Comparison of ENCODE assay signal across 8 cellular contexts in genomic region chr10:119655566-119656001, GRCh38. TPM values are rescaled to one million over a fixed set of nuclear protein-coding genes. Genes with fewer than 3 reads are reported as not detected.
DNase-seq lines count a peak whose midpoint lies in the region; ATAC-seq and TF ChIP-seq lines count a peak whose summit lies in the region.

No MANE protein-coding gene starts in this region.

- H3K27ac ChIP-seq in fibroblast of lung (ENCODE audit: insufficient read depth, low read length) (peak overlapping the region; percentile 72), skin epidermis (peak overlapping the region in 18 of 21 experiments; percentile 6 to 100 (median 92))

- H2AFZ ChIP-seq in fibroblast of lung (ENCODE audit: low read length) = no peak overlapping the region

- no peak for ATAC-seq in GM19035 (IDR thresholded peaks at IDR 0.05; ENCODE audit: unreplicated experiment)

- H3K9ac ChIP-seq in fibroblast of lung (ENCODE audit: insufficient read depth, low read length) = peak overlapping the region; percentile 18

- peak overlapping the region; percentile 53 for H3K4me2 ChIP-seq in fibroblast of lung (ENCODE audit: extremely low read depth, insufficient read depth, low read length)

- peak overlapping the region; percentile 3 to 88 (median 28) for H3K4me3 ChIP-seq in fibroblast of lung (replicated peaks in 1 of 4; ENCODE audit: control extremely low read depth in 1 of 4, insufficient read depth in 1 of 4, low read depth in 3 of 4, low read length in 4 of 4)
- H3K4me3 ChIP-seq in skin epidermis = peak overlapping the region in 2 of 7 experiments; percentile 2 to 97

- DNase-seq in NCI-H460 (ENCODE audit: extremely low read depth, low read depth) (peak; percentile 70), fibroblast of lung (ENCODE audit: low read depth in 2 of 2) (peak; percentile 82 to 86), anterior cingulate cortex (lab: John Stamatoyannopoulos, UW) (no peak), NCI-H524 treated with DMSO at 0.1 percent for 48 hours (lab: John Stamatoyannopoulos, UW) (no peak), HK-2 (ENCODE audit: unreplicated experiment) (no peak)
- peak; percentile 66 to 73 for DNase-seq in activated T-cell treated with anti-CD3 and anti-CD28 coated beads, Interleukin-2, amount 50 U/mL, for 48 hours

- H3K27me3 ChIP-seq in fibroblast of lung (ENCODE audit: control insufficient read depth, insufficient read depth, low read length) = no peaks in the 10 kb centered on the region

- peaks cover 89% of the 10 kb centered on the region for H3K79me2 ChIP-seq in fibroblast of lung (ENCODE audit: control insufficient read depth, insufficient read depth, low read length)

- H3K9me3 ChIP-seq in fibroblast of lung (ENCODE audit: control insufficient read depth, insufficient read depth, low read depth, low read length) = no peaks in the 10 kb centered on the region

- peaks cover 2% of the 10 kb centered on the region for H4K20me1 ChIP-seq in fibroblast of lung (ENCODE audit: control insufficient read depth, extremely low read depth, insufficient read depth, low read length)

- no peak for TF ChIP-seq CTCF in fibroblast of lung (conservative IDR thresholded peaks at IDR 0.05 in 1 of 2, IDR thresholded peaks at IDR 0.05 in 1 of 2; ENCODE audit: low read depth in 1 of 2, low read length in 2 of 2)

- peaks cover 6% of the 10 kb centered on the region for H3K36me3 ChIP-seq in fibroblast of lung (ENCODE audit: control insufficient read depth, insufficient read depth, low read length)

- H3K4me1 ChIP-seq in fibroblast of lung (ENCODE audit: control insufficient read depth, extremely low read depth, insufficient read depth, low read length) = peaks cover 43% of the 10 kb centered on the region

RNA-seq across cellular contexts. Expression of gene BAG3, which starts 4.4 kb away (rescaled TPM):
- 16.6 and 17.6 TPM in 2 replicates for total RNA-seq in NCI-H460 (2014; rRNA removed; shearing (Covaris generic))
- polyA plus RNA-seq in NCI-H460 (2014; cell fraction: nucleus; rRNA removed) = 15.0 and 15.9 TPM in 2 replicates
- 5.1 and 8.4 TPM in 2 replicates for total RNA-seq in fibroblast of lung
- polyA plus RNA-seq in fibroblast of lung = 20.0 and 20.9 TPM in 2 replicates
- 63.0 and 69.7 TPM in 2 replicates for polyA plus RNA-seq in fibroblast of lung (2012)
- polyA minus RNA-seq in fibroblast of lung (ENCODE audit: low replicate concordance) = 29.3 and 32.8 TPM in 2 replicates

RNA-seq across cellular contexts. Expression of gene TIAL1, which starts 58.8 kb away (rescaled TPM):
- total RNA-seq in NCI-H460 (2014; rRNA removed; shearing (Covaris generic)) = 67.4 and 81.3 TPM in 2 replicates
- 160 and 161 TPM in 2 replicates for polyA plus RNA-seq in NCI-H460 (2014; cell fraction: nucleus; rRNA removed)
- total RNA-seq in fibroblast of lung = 27.5 and 38.5 TPM in 2 replicates
- polyA plus RNA-seq in fibroblast of lung = 102 and 116 TPM in 2 replicates
- 75.9 and 77.0 TPM in 2 replicates for polyA plus RNA-seq in fibroblast of lung (2012)
- 26.9 and 28.9 TPM in 2 replicates for polyA minus RNA-seq in fibroblast of lung (ENCODE audit: low replicate concordance)

Comparison
In these comparisons a context has a peak if more than half of its experiments do, and no peak if none do; other contexts are left out.
1. DNase-seq: peak in NCI-H460 (single experiment), activated T-cell treated with anti-CD3 and anti-CD28 coated beads, Interleukin-2, amount 50 U/mL, for 48 hours (2 of 2) and fibroblast of lung (2 of 2); none in anterior cingulate cortex (0 of 58), NCI-H524 treated with DMSO at 0.1 percent for 48 hours (single experiment) and HK-2 (single experiment).